Comparison of ENCODE assay signal across 16 cellular contexts in the genomic region with DNA sequence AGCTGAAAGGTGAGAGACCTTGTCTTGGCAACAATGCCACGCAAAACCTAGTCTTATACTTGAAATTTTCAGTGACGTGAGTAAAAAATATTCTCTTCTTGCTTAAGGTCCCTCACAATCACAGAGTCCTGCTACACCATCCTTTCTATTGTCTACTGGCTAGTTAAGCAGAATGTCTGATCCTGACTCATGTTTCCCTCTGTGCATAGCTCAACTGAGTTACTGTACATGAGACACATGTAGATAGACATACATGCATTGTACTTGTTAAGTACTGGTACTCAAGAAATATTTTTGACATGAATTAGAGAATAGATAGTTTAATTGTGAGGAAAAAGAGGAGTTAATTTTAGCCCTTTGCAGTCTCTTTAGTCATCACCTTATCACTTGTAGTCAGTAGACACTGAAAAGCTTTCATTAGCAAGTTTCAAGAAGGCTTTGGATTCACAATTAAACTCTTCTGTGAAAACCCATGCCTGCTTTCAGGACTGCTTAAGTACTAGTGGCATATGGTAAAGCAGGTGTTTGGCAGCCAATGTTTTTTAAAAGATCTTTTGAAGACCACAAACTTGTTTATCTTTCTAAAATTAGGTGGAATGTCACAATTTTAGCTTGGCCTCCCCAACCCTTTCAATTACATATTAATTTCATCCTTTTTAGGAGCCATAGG.
DNase-seq lines count a peak whose midpoint lies in the region.
"Had no signal": no experiment of that assay in that cellular context is flagged by ENCODE, and none has a peak within 500 bp of the region (broad histone marks: within the 10 kb centered on the region; RNA-seq: fewer than 3 reads in every experiment).

No MANE protein-coding gene starts in this region.

- peak overlapping the region; percentile 50 for H3K4me2 ChIP-seq in GM23248 (ENCODE audit: unreplicated experiment)

- H3K36me3 Mint-ChIP-seq in activated CD4-positive, alpha-beta memory T cell treated with anti-CD3 and anti-CD28 coated beads, Interleukin-2, amount 10 ng/mL, durations not matched to agents 7 days and 5 days (ENCODE audit: low read depth): no peaks in the 10 kb centered on the region
- no peaks in the 10 kb centered on the region for H3K36me3 Mint-ChIP-seq in activated CD4-positive, alpha-beta T cell treated with anti-CD3 and anti-CD28 coated beads, Interleukin-2, amount 10 ng/mL, durations not matched to agents 24 days and 14 days (ENCODE audit: low read depth)
- H3K36me3 Mint-ChIP-seq: activated naive CD8-positive, alpha-beta T cell treated with anti-CD3 and anti-CD28 coated beads for 36 hours had no signal

- H3K27ac Mint-ChIP-seq in activated CD4-positive, alpha-beta memory T cell treated with anti-CD3 and anti-CD28 coated beads, Interleukin-2, amount 10 ng/mL, durations not matched to agents 7 days and 5 days: no peak overlapping the region
- H3K27ac Mint-ChIP-seq in activated CD4-positive, alpha-beta T cell treated with anti-CD3 and anti-CD28 coated beads, Interleukin-2, amount 10 ng/mL, durations not matched to agents 24 days and 14 days: no peak overlapping the region
- H3K27ac Mint-ChIP-seq: activated naive CD8-positive, alpha-beta T cell treated with anti-CD3 and anti-CD28 coated beads for 36 hours had no signal

- no peak overlapping the region for H3K4me3 Mint-ChIP-seq in activated CD4-positive, alpha-beta memory T cell treated with anti-CD3 and anti-CD28 coated beads, Interleukin-2, amount 10 ng/mL, durations not matched to agents 7 days and 5 days
- no peak overlapping the region for H3K4me3 Mint-ChIP-seq in activated CD4-positive, alpha-beta T cell treated with anti-CD3 and anti-CD28 coated beads, Interleukin-2, amount 10 ng/mL, durations not matched to agents 24 days and 14 days
- H3K4me3 Mint-ChIP-seq: activated naive CD8-positive, alpha-beta T cell treated with anti-CD3 and anti-CD28 coated beads for 36 hours had no signal

- peak; percentile 62 for DNase-seq in DMS79 (lab: John Stamatoyannopoulos, UW)
- peak; percentile 72 for DNase-seq in GM23248
- peak; percentile 87 for DNase-seq in NCI-H524 treated with DMSO at 0.1 percent for 48 hours (lab: John Stamatoyannopoulos, UW)
- DNase-seq in fibroblast of peridontal ligament (ENCODE audit: extremely low read depth): peak; percentile 41
- no peak for DNase-seq in activated CD4-positive, alpha-beta memory T cell treated with anti-CD3 and anti-CD28 coated beads, Interleukin-2, amount 10 ng/mL, durations not matched to agents 7 days and 5 days
- no peak for DNase-seq in retina
- no peak for DNase-seq in activated CD4-positive, alpha-beta T cell treated with anti-CD3 and anti-CD28 coated beads, Interleukin-2, amount 10 ng/mL, durations not matched to agents 24 days and 14 days
- DNase-seq in germinal center (ENCODE audit: low spot score): no peak
- DNase-seq: activated naive CD8-positive, alpha-beta T cell treated with anti-CD3 and anti-CD28 coated beads for 36 hours; activated T-cell treated with anti-CD3 and anti-CD28 coated beads, Interleukin-2, amount 50 U/mL, for 48 hours; effector CD4-positive, alpha-beta T cell; left lung; NCI-H1930; stimulated activated CD4-positive, alpha-beta T cell treated with anti-CD3 and anti-CD28 coated beads, Interleukin-12 subunit alpha, Interleukin-12 subunit beta, amount 100 ng/mL, for 4 hours; stomach; uterus had no signal

- H3K4me1 ChIP-seq in GM23248 (ENCODE audit: insufficient read depth): peaks cover 44% of the 10 kb centered on the region
- H3K4me1 ChIP-seq: left lung, stomach, uterus had no signal

- H3K9me3 ChIP-seq in GM23248 (ENCODE audit: low read depth): no peaks in the 10 kb centered on the region
- H3K9me3 ChIP-seq: left lung, stomach, uterus had no signal

- peaks cover 39% of the 10 kb centered on the region for H3K27me3 Mint-ChIP-seq in activated CD4-positive, alpha-beta memory T cell treated with anti-CD3 and anti-CD28 coated beads, Interleukin-2, amount 10 ng/mL, durations not matched to agents 7 days and 5 days
- peaks cover 34% of the 10 kb centered on the region for H3K27me3 Mint-ChIP-seq in activated CD4-positive, alpha-beta T cell treated with anti-CD3 and anti-CD28 coated beads, Interleukin-2, amount 10 ng/mL, durations not matched to agents 24 days and 14 days

- WGBS in GM23248 (ENCODE audit: low coverage in 1 of 2, low lambda C conversion rate in 2 of 2, missing lambda C conversion rate in 2 of 2), 2 experiments: 94 to 100% methylated on average over 2 of the region's 2 CpGs

- H3K36me3 ChIP-seq in GM23248 (ENCODE audit: low read depth): no peaks in the 10 kb centered on the region
- H3K36me3 ChIP-seq: left lung, stomach, uterus had no signal

- CTCF ChIA-PET in activated CD4-positive, alpha-beta memory T cell treated with anti-CD3 and anti-CD28 coated beads, Interleukin-2, amount 10 ng/mL, durations not matched to agents 7 days and 5 days (lab: Charles Lee): no interaction called here

- in situ Hi-C loops in GM23248 (cut with MboI): no loop called here

- POLR2A ChIA-PET in activated CD4-positive, alpha-beta memory T cell treated with anti-CD3 and anti-CD28 coated beads, Interleukin-2, amount 10 ng/mL, durations not matched to agents 7 days and 5 days (lab: Charles Lee): no interaction called here

- H3K27me3 ChIP-seq in GM23248 (replicated peaks; ENCODE audit: insufficient read depth): no peaks in the 10 kb centered on the region
- H3K27me3 ChIP-seq: left lung, uterus had no signal

- no peaks in the 10 kb centered on the region for H3K79me2 ChIP-seq in GM23248 (ENCODE audit: insufficient read depth)

- no peaks in the 10 kb centered on the region for H3K9me3 Mint-ChIP-seq in activated CD4-positive, alpha-beta memory T cell treated with anti-CD3 and anti-CD28 coated beads, Interleukin-2, amount 10 ng/mL, durations not matched to agents 7 days and 5 days
- H3K9me3 Mint-ChIP-seq in activated CD4-positive, alpha-beta T cell treated with anti-CD3 and anti-CD28 coated beads, Interleukin-2, amount 10 ng/mL, durations not matched to agents 24 days and 14 days: peaks cover 7% of the 10 kb centered on the region
- H3K9me3 Mint-ChIP-seq: activated naive CD8-positive, alpha-beta T cell treated with anti-CD3 and anti-CD28 coated beads for 36 hours had no signal

- H2AFZ ChIP-seq in GM23248: no peak overlapping the region

- no peak overlapping the region; the same call in 1 of the 2 replicates for H3K4me3 ChIP-seq in GM23248
- H3K4me3 ChIP-seq: left lung, stomach, uterus had no signal

- no peaks in the 10 kb centered on the region for H4K20me1 ChIP-seq in GM23248 (ENCODE audit: insufficient read depth)

- H3K9ac ChIP-seq in GM23248: peak overlapping the region; percentile 68

- intact Hi-C loops in activated CD4-positive, alpha-beta T cell treated with anti-CD3 and anti-CD28 coated beads, Interleukin-2, amount 10 ng/mL, durations not matched to agents 24 days and 14 days (cut with micrococcal nuclease): no loop called here

- H3K27ac ChIP-seq in GM23248: peak overlapping the region; percentile 90
- H3K27ac ChIP-seq: left lung, stomach, uterus had no signal

- no peaks in the 10 kb centered on the region for H3K9me2 ChIP-seq in GM23248 (ENCODE audit: insufficient read depth)

- peaks cover 38% of the 10 kb centered on the region for H3F3A ChIP-seq in GM23248 (ENCODE audit: insufficient read depth)

- H3K4me1 Mint-ChIP-seq in activated CD4-positive, alpha-beta memory T cell treated with anti-CD3 and anti-CD28 coated beads, Interleukin-2, amount 10 ng/mL, durations not matched to agents 7 days and 5 days: no peaks in the 10 kb centered on the region
- no peaks in the 10 kb centered on the region for H3K4me1 Mint-ChIP-seq in activated CD4-positive, alpha-beta T cell treated with anti-CD3 and anti-CD28 coated beads, Interleukin-2, amount 10 ng/mL, durations not matched to agents 24 days and 14 days
- H3K4me1 Mint-ChIP-seq: activated naive CD8-positive, alpha-beta T cell treated with anti-CD3 and anti-CD28 coated beads for 36 hours had no signal

Comparison
In these comparisons a context has a peak if more than half of its experiments do, and no peak if none do; other contexts are left out.
1. DNase-seq: peak in DMS79 (single experiment), GM23248 (single experiment), NCI-H524 treated with DMSO at 0.1 percent for 48 hours (single experiment) and fibroblast of peridontal ligament (single experiment); none in activated CD4-positive, alpha-beta memory T cell treated with anti-CD3 and anti-CD28 coated beads, Interleukin-2, amount 10 ng/mL, durations not matched to agents 7 days and 5 days (single experiment), retina (single experiment), activated CD4-positive, alpha-beta T cell treated with anti-CD3 and anti-CD28 coated beads, Interleukin-2, amount 10 ng/mL, durations not matched to agents 24 days and 14 days (single experiment) and germinal center (single experiment).